In genomic region chr19:13207237-13208130, GRCh38 we compare ENCODE assay signal across 8 cellular contexts. TPM values are rescaled to one million over a fixed set of nuclear protein-coding genes. Genes with fewer than 3 reads are reported as not detected.
DNase-seq lines count a peak whose midpoint lies in the region; ATAC-seq and TF ChIP-seq lines count a peak whose summit lies in the region.

No MANE protein-coding gene starts in this region.

- H3K4me1 Mint-ChIP-seq in activated naive CD4-positive, alpha-beta T cell treated with anti-CD3 and anti-CD28 coated beads, Interleukin-2, amount 10 ng/mL, durations not matched to agents 7 days and 5 days, result peaks cover 25% of the 10 kb centered on the region
- H3K4me1 Mint-ChIP-seq in type B pancreatic cell (ENCODE audit: unreplicated experiment), result peaks cover 11% of the 10 kb centered on the region

- no peak for DNase-seq in activated naive CD4-positive, alpha-beta T cell treated with anti-CD3 and anti-CD28 coated beads, Interleukin-2, amount 10 ng/mL, durations not matched to agents 7 days and 5 days
- no peak for DNase-seq in activated naive CD4-positive, alpha-beta T cell treated with Interleukin-2 at 50 U/mL for 16 hours
- no peak for DNase-seq in activated naive CD4-positive, alpha-beta T cell treated with anti-CD3 and anti-CD28 coated beads, Interleukin-2, amount 50 U/mL, for 72 hours (ENCODE audit: low spot score in 2 of 2)
- no peak for DNase-seq in right lobe of liver
- no peak for DNase-seq in type B pancreatic cell (ENCODE audit: extremely low spot score, unreplicated experiment)
- no peak for DNase-seq in SKM-1 treated with dmso at 0.1 percent for 144 hours (lab: John Stamatoyannopoulos, UW; ENCODE audit: unreplicated experiment)

- no peaks in the 10 kb centered on the region for H3K9me3 ChIP-seq in right lobe of liver

- H3K27me3 ChIP-seq in right lobe of liver, result no peaks in the 10 kb centered on the region

- intact Hi-C loops in right lobe of liver (cut with DNase I), result no loop called here

- CTCF ChIA-PET in activated naive CD4-positive, alpha-beta T cell treated with anti-CD3 and anti-CD28 coated beads, Interleukin-2, amount 10 ng/mL, durations not matched to agents 7 days and 5 days (lab: Charles Lee), result no interaction called here

- peak overlapping the region; percentile 73 for H3K4me3 Mint-ChIP-seq in activated naive CD4-positive, alpha-beta T cell treated with anti-CD3 and anti-CD28 coated beads, Interleukin-2, amount 10 ng/mL, durations not matched to agents 7 days and 5 days
- peak overlapping the region; percentile 65 for H3K4me3 Mint-ChIP-seq in type B pancreatic cell

- H3K36me3 Mint-ChIP-seq in activated naive CD4-positive, alpha-beta T cell treated with anti-CD3 and anti-CD28 coated beads, Interleukin-2, amount 10 ng/mL, durations not matched to agents 7 days and 5 days, result no peaks in the 10 kb centered on the region
- H3K36me3 Mint-ChIP-seq in activated naive CD4-positive, alpha-beta T cell treated with anti-CD3 and anti-CD28 coated beads, Interleukin-2, amount 50 U/mL, for 72 hours, result no peaks in the 10 kb centered on the region
- no peaks in the 10 kb centered on the region for H3K36me3 Mint-ChIP-seq in type B pancreatic cell

- TF ChIP-seq POLR2A in right lobe of liver (IDR thresholded peaks at IDR 0.05), result no peak

- peak; percentile 5 to 24 for ATAC-seq in activated naive CD4-positive, alpha-beta T cell treated with anti-CD3 and anti-CD28 coated beads, Interleukin-2, amount 50 U/mL, for 72 hours
- ATAC-seq in right lobe of liver (peak in 3 of 4 donors; percentile 3 to 8 (median 6)), HG03108 (IDR thresholded peaks at IDR 0.05; ENCODE audit: unreplicated experiment) (no peak), GM21381 (IDR thresholded peaks at IDR 0.05; ENCODE audit: unreplicated experiment) (no peak)

- 56% methylated on average over 10 of the region's 95 CpGs for WGBS in right lobe of liver (ENCODE audit: insufficient coverage, low coverage, low lambda C conversion rate, missing lambda C conversion rate)

- peak overlapping the region; percentile 95 for H3K27ac Mint-ChIP-seq in activated naive CD4-positive, alpha-beta T cell treated with anti-CD3 and anti-CD28 coated beads, Interleukin-2, amount 10 ng/mL, durations not matched to agents 7 days and 5 days
- peak overlapping the region; percentile 89 to 95 for H3K27ac Mint-ChIP-seq in activated naive CD4-positive, alpha-beta T cell treated with anti-CD3 and anti-CD28 coated beads, Interleukin-2, amount 50 U/mL, for 72 hours
- H3K27ac Mint-ChIP-seq in type B pancreatic cell, result peak overlapping the region; percentile 66

- peak overlapping the region in 1 of 3 donors; percentile 14 for H3K4me3 ChIP-seq in right lobe of liver

- H3K4me1 ChIP-seq in right lobe of liver, result peaks cover 0 to 8% (median 0%) of the 10 kb centered on the region in 4 donors

- H3K27me3 Mint-ChIP-seq in activated naive CD4-positive, alpha-beta T cell treated with anti-CD3 and anti-CD28 coated beads, Interleukin-2, amount 10 ng/mL, durations not matched to agents 7 days and 5 days, result no peaks in the 10 kb centered on the region
- no peaks in the 10 kb centered on the region for H3K27me3 Mint-ChIP-seq in type B pancreatic cell

- no peaks in the 10 kb centered on the region for H3K36me3 ChIP-seq in right lobe of liver

- TF ChIP-seq CTCF in right lobe of liver (IDR thresholded peaks at IDR 0.05) (no peak), type B pancreatic cell (conservative IDR thresholded peaks at IDR 0.05) (no peak)

- no peak overlapping the region for H3K27ac ChIP-seq in right lobe of liver

- no peaks in the 10 kb centered on the region for H3K9me3 Mint-ChIP-seq in activated naive CD4-positive, alpha-beta T cell treated with anti-CD3 and anti-CD28 coated beads, Interleukin-2, amount 10 ng/mL, durations not matched to agents 7 days and 5 days
- no peaks in the 10 kb centered on the region for H3K9me3 Mint-ChIP-seq in activated naive CD4-positive, alpha-beta T cell treated with anti-CD3 and anti-CD28 coated beads, Interleukin-2, amount 50 U/mL, for 72 hours
- H3K9me3 Mint-ChIP-seq in type B pancreatic cell, result no peaks in the 10 kb centered on the region

RNA-seq across cellular contexts. Expression of gene IER2, which starts 57.3 kb away (rescaled TPM):
- 100 to 1,000 TPM; 111 to 174 TPM for total RNA-seq in activated naive CD4-positive, alpha-beta T cell treated with anti-CD3 and anti-CD28 coated beads, Interleukin-2, amount 50 U/mL, for 72 hours
- total RNA-seq in right lobe of liver (10 to 100 TPM; 19.1 to 86.6 (median 23.8) TPM), type B pancreatic cell (ENCODE audit: low replicate concordance) (103 and 322 TPM in 2 replicates)

RNA-seq across cellular contexts. Expression of gene STX10, which starts 57.3 kb away (rescaled TPM):
- 10 to 100 TPM; 67.2 to 77.1 TPM for total RNA-seq in activated naive CD4-positive, alpha-beta T cell treated with anti-CD3 and anti-CD28 coated beads, Interleukin-2, amount 50 U/mL, for 72 hours
- total RNA-seq in right lobe of liver, result 10 to 100 TPM; 18.2 to 41.5 (median 23.4) TPM
- 45.2 and 46.8 TPM in 2 replicates for total RNA-seq in type B pancreatic cell (ENCODE audit: low replicate concordance)

Comparison
In these comparisons a context has a peak if more than half of its experiments do, and no peak if none do; other contexts are left out.
1. ATAC-seq: peak in activated naive CD4-positive, alpha-beta T cell treated with anti-CD3 and anti-CD28 coated beads, Interleukin-2, amount 50 U/mL, for 72 hours (2 of 2) and right lobe of liver (3 of 4); none in HG03108 (single experiment) and GM21381 (single experiment).
2. Peak in every context shown above with its lines, with median percentiles within 50 percentile points of each other: H3K27ac Mint-ChIP-seq.